ENCODE assay signal across 14 cellular contexts in the genomic region with DNA sequence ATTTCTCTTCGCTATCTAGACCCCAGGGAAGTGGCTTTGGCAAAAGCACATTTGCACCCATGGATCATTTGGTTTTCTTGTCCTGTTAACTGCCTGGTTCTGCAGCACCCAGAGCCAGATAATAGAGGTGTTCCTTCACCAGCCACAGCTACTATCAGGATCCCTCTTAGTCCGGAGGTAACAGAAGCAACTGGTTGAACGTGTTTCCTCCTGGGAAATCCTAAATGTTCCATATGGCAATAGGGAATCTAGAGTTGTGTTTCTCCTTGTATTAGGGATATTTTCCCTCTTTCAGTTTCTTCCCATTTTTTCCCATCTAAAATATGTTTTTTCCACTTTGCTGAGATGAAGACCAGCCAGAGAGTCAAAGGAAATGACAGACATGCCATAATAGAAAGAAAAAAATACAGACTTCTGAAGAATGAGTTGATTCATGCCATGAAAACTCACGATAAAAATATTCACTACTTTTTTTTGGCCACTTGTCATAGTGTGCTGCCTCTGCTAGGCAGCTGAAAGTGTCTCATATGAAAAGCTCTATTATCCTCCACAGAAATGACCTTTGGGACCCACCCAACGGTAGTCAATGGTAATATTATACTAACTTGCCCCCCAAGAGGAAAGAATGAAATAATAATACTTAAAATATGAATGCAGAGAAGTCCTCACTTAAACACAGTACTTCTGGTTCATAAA.
DNase-seq lines count a peak whose midpoint lies in the region; ATAC-seq and TF ChIP-seq lines count a peak whose summit lies in the region.
"Had no signal": no experiment of that assay in that cellular context is flagged by ENCODE, and none has a peak within 500 bp of the region (broad histone marks: within the 10 kb centered on the region; RNA-seq: fewer than 3 reads in every experiment).

No MANE protein-coding gene starts in this region.

- no peaks in the 10 kb centered on the region for H3K36me3 ChIP-seq in PC-3 (ENCODE audit: low read depth, low read length)
- H3K36me3 ChIP-seq in muscle layer of colon (ENCODE audit: insufficient read depth, low read length) = no peaks in the 10 kb centered on the region
- H3K36me3 ChIP-seq: esophagus squamous epithelium, thyroid gland had no signal

- DNase-seq in A172 (ENCODE audit: low spot score) (peak; percentile 51), PC-3 (peak; percentile 92), coronary artery (ENCODE audit: low spot score) (no peak), NCI-H1105 treated with DMSO at 0.1 percent for 48 hours (lab: John Stamatoyannopoulos, UW) (no peak), Ammon's horn (ENCODE audit: low spot score) (no peak), left ventricle myocardium superior (no peak)
- DNase-seq in NK-92 treated with Interleukin-12 subunit alpha and Interleukin-12 subunit beta, amount 100 ng/mL, for 24 hours (lab: John Stamatoyannopoulos, UW) = no peak
- DNase-seq: activated CD4-positive, alpha-beta memory T cell treated with anti-CD3 and anti-CD28 coated beads for 36 hours; activated effector memory CD4-positive, alpha-beta T cell treated with Interleukin-2 at 50 U/mL for 16 hours; esophagus squamous epithelium; NCI-H2171; thyroid gland had no signal

- H3K9ac ChIP-seq in PC-3 (ENCODE audit: low read length) (no peak overlapping the region), muscle layer of colon (ENCODE audit: low read length) (no peak overlapping the region)

- no peak overlapping the region for H3K4me2 ChIP-seq in PC-3 (ENCODE audit: low read length)

- H3F3A ChIP-seq in PC-3 (ENCODE audit: low read length, unreplicated experiment) = peaks cover 54% of the 10 kb centered on the region

- POLR2A ChIA-PET in PC-3 (lab: Charles Lee; ENCODE audit: unreplicated experiment) = interaction anchor here (0.5 to 1.4 kb wide), 11 partner anchors 10 to 891 kb away, joined by 3 to 5 read pairs (median 3); no protein-coding TSS in a partner anchor

- H3K4me1 ChIP-seq in PC-3 (ENCODE audit: insufficient read depth, low read length) (peaks cover 39% of the 10 kb centered on the region), muscle layer of colon (ENCODE audit: insufficient read depth, low read length) (peaks cover 20% of the 10 kb centered on the region)
- H3K4me1 ChIP-seq: thyroid gland had no signal

- H2AFZ ChIP-seq in PC-3 (ENCODE audit: low read length) = no peak overlapping the region

- CTCF ChIA-PET in PC-3 (lab: Charles Lee) = interaction anchor here (0.6 to 3.3 kb wide), 11 partner anchors 10 to 547 kb away, joined by 3 to 35 read pairs (median 9); a partner anchor contains a TSS

- H3K4me3 ChIP-seq in PC-3 (ENCODE audit: low read length) (peak overlapping the region; percentile 43), coronary artery (peak overlapping the region; percentile 31), muscle layer of colon (ENCODE audit: low read depth in 1 of 2, low read length in 2 of 2) (no peak overlapping the region)
- H3K4me3 ChIP-seq: skin epidermis, thyroid gland had no signal

- intact Hi-C loops in PC-3 (cut with micrococcal nuclease) = loop anchor here (1.0 to 10.0 kb wide), 14 partner anchors 52 to 863 kb away; a partner anchor contains a TSS
- intact Hi-C loops in left ventricle myocardium superior (cut with micrococcal nuclease) = loop anchor here (10.0 kb wide), 1 partner anchor 550 kb away; no protein-coding TSS in a partner anchor

- H3K9me3 ChIP-seq in PC-3 (ENCODE audit: low read length) = no peaks in the 10 kb centered on the region
- no peaks in the 10 kb centered on the region for H3K9me3 ChIP-seq in muscle layer of colon (ENCODE audit: low read length)
- H3K9me3 ChIP-seq: esophagus squamous epithelium, thyroid gland had no signal

- no peaks in the 10 kb centered on the region for H3K27me3 ChIP-seq in PC-3 (ENCODE audit: low read length)
- no peaks in the 10 kb centered on the region for H3K27me3 ChIP-seq in muscle layer of colon (ENCODE audit: control insufficient read depth in 1 of 2, insufficient read depth in 2 of 2, low read length in 2 of 2)
- H3K27me3 ChIP-seq: esophagus squamous epithelium, thyroid gland had no signal

- H3K27ac ChIP-seq in PC-3 (ENCODE audit: low read length) (no peak overlapping the region; the same call in 1 of the 2 replicates), coronary artery (peak overlapping the region; percentile 24 to 60), muscle layer of colon (ENCODE audit: low read depth, low read length) (peak overlapping the region; percentile 24)
- H3K27ac ChIP-seq: thyroid gland had no signal

- no peaks in the 10 kb centered on the region for H3K79me2 ChIP-seq in PC-3 (ENCODE audit: low read length)

- no peaks in the 10 kb centered on the region for H4K20me1 ChIP-seq in PC-3 (ENCODE audit: low read length)

- BruUV-seq in PC-3 (replicated peaks; lab: Mats Ljungman, UMichigan) = no TSS peak

- ATAC-seq in PC-3 (peak; percentile 1; the same call in 1 of the 2 replicates), left ventricle myocardium superior (no peak)

- no peaks in the 10 kb centered on the region for H3K9me2 ChIP-seq in PC-3 (replicated peaks; ENCODE audit: low read length)

- TF ChIP-seq CTCF in PC-3 (conservative IDR thresholded peaks at IDR 0.05; ENCODE audit: low read depth, low read length) = no peak
- no peak for TF ChIP-seq CTCF in coronary artery (IDR thresholded peaks at IDR 0.05)

Comparison
In these comparisons a context has a peak if more than half of its experiments do, and no peak if none do; other contexts are left out.
1. DNase-seq: peak in A172 (single experiment) and PC-3 (single experiment); none in coronary artery (single experiment), NCI-H1105 treated with DMSO at 0.1 percent for 48 hours (single experiment), Ammon's horn (single experiment), left ventricle myocardium superior (single experiment) and NK-92 treated with Interleukin-12 subunit alpha and Interleukin-12 subunit beta, amount 100 ng/mL, for 24 hours (single experiment).
2. H3K4me3 ChIP-seq: peak in PC-3 (single experiment) and coronary artery (single experiment); none in muscle layer of colon (0 of 2).